Comparison of ENCODE assay signal across 8 cellular contexts in the genomic region with DNA sequence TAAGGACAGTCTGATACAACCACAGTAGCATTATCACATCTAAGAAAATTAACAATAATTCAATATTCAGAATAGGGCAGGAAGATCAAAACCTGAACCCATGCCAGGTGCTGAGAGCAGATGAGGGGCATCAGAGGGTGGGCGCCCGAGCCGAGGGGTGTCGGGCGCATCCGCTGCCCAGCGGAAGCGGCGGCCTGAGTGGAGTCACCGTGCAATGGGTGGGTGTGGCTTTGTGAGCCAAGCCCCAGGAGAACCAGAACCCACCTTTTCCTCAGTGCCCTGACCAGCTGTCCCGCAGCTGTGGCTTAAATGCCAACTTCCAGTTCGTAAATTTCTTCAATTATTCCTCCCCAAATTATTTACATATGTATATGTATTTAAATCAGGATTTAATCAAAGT. TPM values are rescaled to one million over a fixed set of nuclear protein-coding genes. Genes with fewer than 3 reads are reported as not detected.
DNase-seq lines count a peak whose midpoint lies in the region; ATAC-seq and TF ChIP-seq lines count a peak whose summit lies in the region.

No MANE protein-coding gene starts in this region.

- no peaks in the 10 kb centered on the region for H3K9me3 Mint-ChIP-seq in MCF 10A (ENCODE audit: unreplicated experiment)

- no peaks in the 10 kb centered on the region for H3K36me3 Mint-ChIP-seq in MCF 10A (ENCODE audit: insufficient read depth, unreplicated experiment)

- no peaks in the 10 kb centered on the region for H3K27me3 Mint-ChIP-seq in MCF 10A (ENCODE audit: insufficient read depth, unreplicated experiment)

- no TSS peak for BruUV-seq in MCF 10A (replicated peaks; lab: Mats Ljungman, UMichigan)

- DNase-seq in breast epithelium (ENCODE audit: low spot score in 2 of 2) (no peak), MCF 10A (ENCODE audit: unreplicated experiment) (no peak), choroid plexus epithelial cell (ENCODE audit: low read depth) (no peak), NCI-H345 treated with DMSO at 0.1 percent for 48 hours (lab: John Stamatoyannopoulos, UW; ENCODE audit: unreplicated experiment) (no peak)

- WGBS in urinary bladder = 23% methylated on average over 12 of the region's 12 CpGs

- intact Hi-C loops in breast epithelium (cut with DNase I; ENCODE audit: low total_unique reads) (no loop called here), MCF 10A (cut with micrococcal nuclease) (no loop called here)

- ATAC-seq in GM18867 (IDR thresholded peaks at IDR 0.05; ENCODE audit: unreplicated experiment) = no peak
- ATAC-seq in HG03469 (IDR thresholded peaks at IDR 0.05; ENCODE audit: unreplicated experiment) = no peak

- no peak for TF ChIP-seq CTCF in breast epithelium (IDR thresholded peaks at IDR 0.05)
- TF ChIP-seq CTCF in MCF 10A (IDR thresholded peaks at IDR 0.05; ENCODE audit: unreplicated experiment) = no peak
- no peak for TF ChIP-seq CTCF in choroid plexus epithelial cell (conservative IDR thresholded peaks at IDR 0.05; ENCODE audit: low read depth, low read length)

- no peak for TF ChIP-seq POLR2A in breast epithelium (IDR thresholded peaks at IDR 0.05)

- POLR2A ChIA-PET in MCF 10A (lab: Yijun Ruan, JAX) = no interaction called here

- no peaks in the 10 kb centered on the region for H3K4me1 Mint-ChIP-seq in MCF 10A (ENCODE audit: insufficient read depth, unreplicated experiment)

- H3K4me3 ChIP-seq in breast epithelium (peak overlapping the region; percentile 7 to 63 (median 44)), choroid plexus epithelial cell (ENCODE audit: low read depth, low read length) (peak overlapping the region; percentile 51), mucosa of rectum (ENCODE audit: low read length in 2 of 2) (peak overlapping the region; percentile 61 to 76), urinary bladder (ENCODE audit: low read depth, low read length) (peak overlapping the region; percentile 29)

- H3K9ac ChIP-seq in mucosa of rectum (ENCODE audit: low read depth in 1 of 2, low read length in 2 of 2) = peak overlapping the region in 1 of 2 donors; percentile 51

- CTCF ChIA-PET in MCF 10A (lab: Yijun Ruan, JAX) = interaction anchor here (0.5 to 1.1 kb wide), 3 partner anchors 20 to 96 kb away, joined by 3 read pairs; no protein-coding TSS in a partner anchor

- no peak overlapping the region for H3K27ac Mint-ChIP-seq in MCF 10A (ENCODE audit: low read depth, unreplicated experiment)

- H3K4me3 Mint-ChIP-seq in MCF 10A (ENCODE audit: unreplicated experiment) = no peak overlapping the region

- H3K27me3 ChIP-seq in breast epithelium (no peaks in the 10 kb centered on the region), mucosa of rectum (ENCODE audit: control insufficient read depth in 2 of 2, insufficient read depth in 2 of 2, low read length in 2 of 2) (no peaks in the 10 kb centered on the region)

- H3K27ac ChIP-seq in breast epithelium (peak overlapping the region in 1 of 2 donors; percentile 43), mucosa of rectum (ENCODE audit: low read depth in 2 of 2, low read length in 2 of 2) (no peak overlapping the region), urinary bladder (ENCODE audit: low read depth) (no peak overlapping the region)

- no peaks in the 10 kb centered on the region for H3K4me1 ChIP-seq in breast epithelium
- H3K4me1 ChIP-seq in mucosa of rectum (ENCODE audit: control insufficient read depth in 2 of 2, insufficient read depth in 2 of 2, low read length in 2 of 2) = peaks cover 11 to 15% of the 10 kb centered on the region in 2 donors
- H3K4me1 ChIP-seq in urinary bladder (ENCODE audit: insufficient read depth) = no peaks in the 10 kb centered on the region

- H3K9me3 ChIP-seq in breast epithelium (no peaks in the 10 kb centered on the region), mucosa of rectum (ENCODE audit: control insufficient read depth in 2 of 2, low read length in 2 of 2) (no peaks in the 10 kb centered on the region)

- H3K36me3 ChIP-seq in breast epithelium (no peaks in the 10 kb centered on the region), mucosa of rectum (ENCODE audit: control insufficient read depth in 2 of 2, insufficient read depth in 2 of 2, low read length in 2 of 2) (peaks cover 0 to 3% of the 10 kb centered on the region in 2 donors), urinary bladder (ENCODE audit: insufficient read depth) (no peaks in the 10 kb centered on the region)

RNA-seq across cellular contexts. Expression of a gene that starts 1.1 kb away (rescaled TPM):
- total RNA-seq in breast epithelium = 10 to 100 TPM in 2 of 3 donors, 1 to 10 TPM in 1; 7.5 to 11.5 (median 10.8) TPM
- 3.0 and 7.6 TPM in 2 replicates for total RNA-seq in MCF 10A (2022)
- total RNA-seq in urinary bladder = 3.5 TPM
- polyA plus RNA-seq in urinary bladder = 2.2 TPM

RNA-seq across cellular contexts. Expression of a gene that starts 29.6 kb away (rescaled TPM):
- total RNA-seq in breast epithelium (10 to 100 TPM in 1 of 3 donors, 1 to 10 TPM in 2; 7.3 to 17.8 (median 9.5) TPM), MCF 10A (2022) (17.6 and 20.5 TPM in 2 replicates), urinary bladder (4.2 TPM)
- polyA plus RNA-seq in urinary bladder = 7.7 TPM

RNA-seq across cellular contexts. Expression of a gene that starts 38.7 kb away (rescaled TPM):
- total RNA-seq in breast epithelium (10 to 100 TPM; 49.6 to 53.1 (median 52.1) TPM), MCF 10A (2022) (60.7 and 62.5 TPM in 2 replicates), urinary bladder (70.2 TPM)
- 73.7 TPM for polyA plus RNA-seq in urinary bladder
